ENCODE assay signal across 8 cellular contexts in the genomic region with DNA sequence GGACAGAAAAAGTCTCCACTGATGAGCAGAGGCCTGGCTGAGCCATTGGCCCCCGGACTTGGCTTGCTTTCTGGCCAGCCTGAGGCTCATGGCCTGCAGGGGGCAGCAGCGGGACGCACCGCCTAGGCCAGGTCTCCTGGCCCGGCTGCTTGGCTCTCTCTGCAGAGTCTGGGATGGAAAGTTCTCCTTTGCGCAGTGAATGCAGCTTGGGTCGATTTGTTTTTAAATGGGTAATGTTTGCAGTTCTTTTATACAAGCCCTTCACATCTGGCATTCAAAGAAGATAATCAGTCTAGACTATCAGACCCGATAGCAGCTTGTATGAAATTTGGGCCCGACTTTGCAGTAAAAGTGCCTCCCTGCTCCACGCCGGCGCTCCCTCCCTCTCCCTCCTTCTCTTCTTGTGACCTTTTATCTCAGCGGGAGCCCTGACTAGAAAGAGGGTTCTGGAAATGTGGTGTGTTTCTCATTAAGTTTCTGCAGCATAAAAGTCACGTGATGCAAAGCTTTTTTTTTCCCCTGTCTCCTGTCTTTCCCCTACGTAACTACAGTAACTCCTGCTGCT. TPM values are rescaled to one million over a fixed set of nuclear protein-coding genes. Genes with fewer than 3 reads are reported as not detected.
A peak's percentile ranks its signal among the peaks of the same experiment; 100 is the strongest.
DNase-seq lines count a peak whose midpoint lies in the region; ATAC-seq and TF ChIP-seq lines count a peak whose summit lies in the region.

No MANE protein-coding gene starts in this region.

- intact Hi-C loops in dorsolateral prefrontal cortex (cut with DNase I) (loop anchor here (2.0 to 10.0 kb wide), 5 partner anchors 196 to 1530 kb away; partner anchors contain the start of gene CTNNB1 (in 2 of the 2)), lower leg skin (cut with DNase I; ENCODE audit: low total_unique reads) (loop anchor here (5.0 to 10.0 kb wide), 3 partner anchors 260 to 1298 kb away; no protein-coding TSS in a partner anchor)

- no peak overlapping the region for H3K4me3 Mint-ChIP-seq in activated CD4-positive, alpha-beta memory T cell treated with anti-CD3 and anti-CD28 coated beads, Interleukin-2, amount 10 ng/mL, durations not matched to agents 7 days and 5 days

- H3K4me3 ChIP-seq in dorsolateral prefrontal cortex = peak overlapping the region in 34 of 59 donors; percentile 6 to 52 (median 24)
- no peak overlapping the region for H3K4me3 ChIP-seq in lower leg skin (ENCODE audit: low read depth, poor library complexity, severe bottlenecking)

- POLR2A ChIA-PET in activated CD4-positive, alpha-beta memory T cell treated with anti-CD3 and anti-CD28 coated beads, Interleukin-2, amount 10 ng/mL, durations not matched to agents 7 days and 5 days (lab: Charles Lee) = interaction anchor here (0.6 kb wide), 1 partner anchor 1368 kb away, joined by 4 read pairs; no protein-coding TSS in a partner anchor

- TF ChIP-seq POLR2A in lower leg skin (IDR thresholded peaks at IDR 0.05) = no peak

- WGBS in lower leg skin, 2 donors = 18 to 21% methylated on average over 15 of the region's 15 CpGs

- no peak overlapping the region for H3K27ac Mint-ChIP-seq in activated CD4-positive, alpha-beta memory T cell treated with anti-CD3 and anti-CD28 coated beads, Interleukin-2, amount 10 ng/mL, durations not matched to agents 7 days and 5 days

- peak; percentile 60 for ATAC-seq in HG02970 (IDR thresholded peaks at IDR 0.05; ENCODE audit: low FRiP score, unreplicated experiment)
- no peak for ATAC-seq in HG03108 (IDR thresholded peaks at IDR 0.05; ENCODE audit: unreplicated experiment)

- peaks cover 6% of the 10 kb centered on the region for H3K27me3 Mint-ChIP-seq in activated CD4-positive, alpha-beta memory T cell treated with anti-CD3 and anti-CD28 coated beads, Interleukin-2, amount 10 ng/mL, durations not matched to agents 7 days and 5 days

- no peaks in the 10 kb centered on the region for H3K27me3 ChIP-seq in dorsolateral prefrontal cortex

- H3K4me1 Mint-ChIP-seq in activated CD4-positive, alpha-beta memory T cell treated with anti-CD3 and anti-CD28 coated beads, Interleukin-2, amount 10 ng/mL, durations not matched to agents 7 days and 5 days = no peaks in the 10 kb centered on the region

- H3K9me3 Mint-ChIP-seq in activated CD4-positive, alpha-beta memory T cell treated with anti-CD3 and anti-CD28 coated beads, Interleukin-2, amount 10 ng/mL, durations not matched to agents 7 days and 5 days = no peaks in the 10 kb centered on the region

- DNase-seq in GM10266 (ENCODE audit: extremely low spot score) (peak; percentile 66), NCI-H510A treated with DMSO at 0.1 percent for 48 hours (lab: John Stamatoyannopoulos, UW) (peak; percentile 68), dorsolateral prefrontal cortex (peak; percentile 82 to 91 (median 86)), lower leg skin (ENCODE audit: low spot score in 2 of 2) (peak; percentile 81 to 98)
- peak; percentile 74 for DNase-seq in activated CD4-positive, alpha-beta memory T cell treated with anti-CD3 and anti-CD28 coated beads, Interleukin-2, amount 10 ng/mL, durations not matched to agents 7 days and 5 days
- peak; percentile 2 to 71 (median 32) for DNase-seq in stimulated activated CD4-positive, alpha-beta T cell treated with anti-CD3 and anti-CD28 coated beads, TNF-alpha, amount 100 ng/mL, for 1 hour (ENCODE audit: low read depth in 3 of 3, low spot score in 1 of 3)

- H3K36me3 Mint-ChIP-seq in activated CD4-positive, alpha-beta memory T cell treated with anti-CD3 and anti-CD28 coated beads, Interleukin-2, amount 10 ng/mL, durations not matched to agents 7 days and 5 days (ENCODE audit: low read depth) = no peaks in the 10 kb centered on the region

- CTCF ChIA-PET in activated CD4-positive, alpha-beta memory T cell treated with anti-CD3 and anti-CD28 coated beads, Interleukin-2, amount 10 ng/mL, durations not matched to agents 7 days and 5 days (lab: Charles Lee) = interaction anchor here (0.7 to 2.1 kb wide), 8 partner anchors 8 to 638 kb away, joined by 3 to 7 read pairs (median 3); no protein-coding TSS in a partner anchor

- peak; percentile 95 for TF ChIP-seq CTCF in GM10266 (IDR thresholded peaks at IDR 0.05; ENCODE audit: control insufficient read depth, insufficient read depth, low read depth, missing control alignments)
- peak; percentile 81 to 99 (median 97) for TF ChIP-seq CTCF in dorsolateral prefrontal cortex (IDR thresholded peaks at IDR 0.05 in 54 of 56, conservative IDR thresholded peaks at IDR 0.05 in 2 of 56; ENCODE audit: low read depth in 1 of 56, partially characterized antibody in 56 of 56)
- peak in 1 of 3 donors; percentile 53 for TF ChIP-seq CTCF in lower leg skin (IDR thresholded peaks at IDR 0.05)

- peak overlapping the region in 20 of 59 donors; percentile 3 to 59 (median 28) for H3K27ac ChIP-seq in dorsolateral prefrontal cortex

RNA-seq across cellular contexts. Expression of gene ZNF621, which starts 59.9 kb away (rescaled TPM):
- total RNA-seq in activated CD4-positive, alpha-beta memory T cell treated with anti-CD3 and anti-CD28 coated beads, Interleukin-2, amount 10 ng/mL, durations not matched to agents 7 days and 5 days = 10 to 100 TPM; 24.9 to 25.7 TPM
- total RNA-seq in dorsolateral prefrontal cortex (10 to 100 TPM; 15.7 to 46.1 (median 28.3) TPM), lower leg skin (10 to 100 TPM in 3 of 4 donors, 1 to 10 TPM in 1; 7.8 to 13.9 (median 12.6) TPM)

Comparison
In these comparisons a context has a peak if more than half of its experiments do, and no peak if none do; other contexts are left out.
1. DNase-seq: peak in every context shown above with its lines; median percentile 90 in lower leg skin; 86 in dorsolateral prefrontal cortex; 74 in activated CD4-positive, alpha-beta memory T cell treated with anti-CD3 and anti-CD28 coated beads, Interleukin-2, amount 10 ng/mL, durations not matched to agents 7 days and 5 days; 68 in NCI-H510A treated with DMSO at 0.1 percent for 48 hours; 66 in GM10266; 32 in stimulated activated CD4-positive, alpha-beta T cell treated with anti-CD3 and anti-CD28 coated beads, TNF-alpha, amount 100 ng/mL, for 1 hour.